ENCODE assay signal across 30 cellular contexts in the genomic region with DNA sequence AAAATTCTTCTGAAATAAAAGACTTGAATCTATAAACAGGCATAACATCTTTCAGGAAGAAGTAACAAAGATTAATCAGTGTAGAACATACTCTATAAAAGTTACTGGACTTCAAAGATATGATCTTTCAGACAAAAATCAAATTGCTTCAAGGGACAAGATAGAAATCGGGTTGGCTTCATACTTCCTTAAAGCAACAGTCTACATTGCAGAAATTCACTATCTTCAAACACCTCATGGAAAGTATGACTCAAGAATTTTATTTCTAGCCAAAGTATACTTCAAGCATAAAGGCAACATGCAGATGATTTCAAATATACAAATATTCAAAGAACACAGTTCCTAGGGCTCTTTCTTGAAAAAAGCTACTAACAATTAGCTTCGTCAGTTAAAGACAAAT.
A peak's percentile ranks its signal among the peaks of the same experiment; 100 is the strongest.
DNase-seq lines count a peak whose midpoint lies in the region; ATAC-seq, FAIRE-seq and TF ChIP-seq lines count a peak whose summit lies in the region.
"Had no signal": no experiment of that assay in that cellular context is flagged by ENCODE, and none has a peak within 500 bp of the region (broad histone marks: within the 10 kb centered on the region; RNA-seq: fewer than 3 reads in every experiment).

No MANE protein-coding gene starts in this region.

- no peak for ATAC-seq in activated CD8-positive, alpha-beta T cell treated with anti-CD3 and anti-CD28 coated beads, Interleukin-2, amount 10 ng/mL, durations not matched to agents 7 days and 5 days
- ATAC-seq: activated CD8-positive, alpha-beta memory T cell treated with anti-CD3 and anti-CD28 coated beads, Interleukin-2, amount 10 ng/mL, durations not matched to agents 7 days and 5 days; HepG2; psoas muscle; stimulated activated memory B cell treated with anti-CD40 and anti-IgM and Interleukin-4, amounts not matched to agents 10 μg/mL and 1 μg/mL and 100 μg/mL, for 72 hours; WTC11 had no signal

- CTCF ChIA-PET in activated CD8-positive, alpha-beta T cell treated with anti-CD3 and anti-CD28 coated beads, Interleukin-2, amount 10 ng/mL, durations not matched to agents 7 days and 5 days (lab: Charles Lee), result interaction anchor here (0.9 kb wide), 1 partner anchor 22 kb away, joined by 3 read pairs; no protein-coding TSS in a partner anchor

- H3K27me3 Mint-ChIP-seq in astrocyte (ENCODE audit: low read depth, unreplicated experiment) (no peaks in the 10 kb centered on the region), glutamatergic neuron (ENCODE audit: unreplicated experiment) (no peaks in the 10 kb centered on the region)
- H3K27me3 Mint-ChIP-seq in activated CD8-positive, alpha-beta T cell treated with anti-CD3 and anti-CD28 coated beads, Interleukin-2, amount 10 ng/mL, durations not matched to agents 7 days and 5 days (ENCODE audit: low read depth), result peaks cover 10% of the 10 kb centered on the region

- H3K9me3 ChIP-seq in OCI-LY1 (ENCODE audit: low read length) (no peaks in the 10 kb centered on the region), astrocyte (ENCODE audit: insufficient read depth, low read depth, low read length) (no peaks in the 10 kb centered on the region), HAP-1 (no peaks in the 10 kb centered on the region)
- H3K9me3 ChIP-seq: esophagus squamous epithelium, psoas muscle, sigmoid colon had no signal

- in situ Hi-C loops in HAP-1 (cut with MboI; ENCODE audit: low sequenced_read_pairs), result no loop called here

- H3K4me3 Mint-ChIP-seq in astrocyte (ENCODE audit: unreplicated experiment), result no peak overlapping the region
- H3K4me3 Mint-ChIP-seq in glutamatergic neuron (ENCODE audit: unreplicated experiment), result no peak overlapping the region
- no peak overlapping the region for H3K4me3 Mint-ChIP-seq in activated CD8-positive, alpha-beta T cell treated with anti-CD3 and anti-CD28 coated beads, Interleukin-2, amount 10 ng/mL, durations not matched to agents 7 days and 5 days
- H3K4me3 Mint-ChIP-seq: activated CD4-positive, alpha-beta T cell treated with anti-CD3 and anti-CD28 coated beads, Interleukin-2, amount 10 ng/mL, durations not matched to agents 7 days and 5 days; activated CD8-positive, alpha-beta memory T cell treated with anti-CD3 and anti-CD28 coated beads, Interleukin-2, amount 10 ng/mL, durations not matched to agents 7 days and 5 days; activated naive CD4-positive, alpha-beta T cell treated with anti-CD3 and anti-CD28 coated beads for 36 hours; CD14-positive monocyte; endodermal cell; stimulated activated memory B cell treated with anti-CD40 and anti-IgM and Interleukin-4, amounts not matched to agents 10 μg/mL and 1 μg/mL and 100 μg/mL, for 72 hours; WTC11 had no signal

- POLR2A ChIA-PET in activated CD8-positive, alpha-beta T cell treated with anti-CD3 and anti-CD28 coated beads, Interleukin-2, amount 10 ng/mL, durations not matched to agents 7 days and 5 days (lab: Charles Lee), result no interaction called here

- H3K27ac ChIP-seq in OCI-LY1 (ENCODE audit: low read depth, low read length, poor library complexity, severe bottlenecking), result no peak overlapping the region
- no peak overlapping the region for H3K27ac ChIP-seq in astrocyte (ENCODE audit: low read depth, low read length)
- H3K27ac ChIP-seq: cardiac muscle cell, esophagus squamous epithelium, psoas muscle, sigmoid colon, SK-N-MC had no signal

- H3K27ac Mint-ChIP-seq in astrocyte (ENCODE audit: unreplicated experiment) (no peak overlapping the region), glutamatergic neuron (ENCODE audit: unreplicated experiment) (no peak overlapping the region)
- H3K27ac Mint-ChIP-seq in activated CD8-positive, alpha-beta T cell treated with anti-CD3 and anti-CD28 coated beads, Interleukin-2, amount 10 ng/mL, durations not matched to agents 7 days and 5 days, result no peak overlapping the region
- H3K27ac Mint-ChIP-seq: activated CD4-positive, alpha-beta T cell treated with anti-CD3 and anti-CD28 coated beads, Interleukin-2, amount 10 ng/mL, durations not matched to agents 7 days and 5 days; activated CD8-positive, alpha-beta memory T cell treated with anti-CD3 and anti-CD28 coated beads, Interleukin-2, amount 10 ng/mL, durations not matched to agents 7 days and 5 days; activated naive CD4-positive, alpha-beta T cell treated with anti-CD3 and anti-CD28 coated beads for 36 hours; CD14-positive monocyte; endodermal cell; stimulated activated memory B cell treated with anti-CD40 and anti-IgM and Interleukin-4, amounts not matched to agents 10 μg/mL and 1 μg/mL and 100 μg/mL, for 72 hours had no signal

- DNase-seq in GF-D8 (lab: John Stamatoyannopoulos, UW) (peak; percentile 77), astrocyte (ENCODE audit: low read depth) (peak; percentile 46), fibroblast of pulmonary artery (ENCODE audit: low read depth) (peak; percentile 53), HAP-1 (ENCODE audit: low spot score in 2 of 2) (no peak), glutamatergic neuron (no peak)
- no peak for DNase-seq in activated naive CD4-positive, alpha-beta T cell treated with Interleukin-2 at 50 U/mL for 16 hours
- no peak for DNase-seq in activated CD8-positive, alpha-beta T cell treated with anti-CD3 and anti-CD28 coated beads, Interleukin-2, amount 10 ng/mL, durations not matched to agents 7 days and 5 days
- DNase-seq: activated CD4-positive, alpha-beta T cell treated with anti-CD3 and anti-CD28 coated beads, Interleukin-2, amount 10 ng/mL, durations not matched to agents 7 days and 5 days; activated CD8-positive, alpha-beta memory T cell treated with anti-CD3 and anti-CD28 coated beads, Interleukin-2, amount 10 ng/mL, durations not matched to agents 7 days and 5 days; activated naive CD4-positive, alpha-beta T cell treated with anti-CD3 and anti-CD28 coated beads for 36 hours; activated T-cell treated with anti-CD3 and anti-CD28 coated beads, Interleukin-2, amount 50 U/mL, for 48 hours; amygdala; cortex of kidney; endodermal cell; esophagus squamous epithelium; NCI-H1417; NCI-H2081 treated with DMSO at 0.1 percent for 48 hours; NCI-H82; psoas muscle; sigmoid colon; stimulated activated CD4-positive, alpha-beta T cell treated with anti-CD3 and anti-CD28 coated beads, Interleukin-4, amount 100 ng/mL, for 24 hours; T-helper 2 cell had no signal

- no peak overlapping the region for H3K9ac ChIP-seq in OCI-LY1 (ENCODE audit: low read length)
- no peak overlapping the region for H3K9ac ChIP-seq in astrocyte (ENCODE audit: low read length)

- no peaks in the 10 kb centered on the region for H3K4me1 ChIP-seq in OCI-LY1 (ENCODE audit: insufficient read depth, low read length, severe bottlenecking)
- H3K4me1 ChIP-seq in astrocyte (ENCODE audit: insufficient read depth, low read length), result no peaks in the 10 kb centered on the region
- no peaks in the 10 kb centered on the region for H3K4me1 ChIP-seq in HAP-1
- H3K4me1 ChIP-seq: esophagus squamous epithelium, psoas muscle, sigmoid colon had no signal

- H2AFZ ChIP-seq in OCI-LY1 (ENCODE audit: low read length) (peak overlapping the region; percentile 58; the same call in 1 of the 2 replicates), astrocyte (ENCODE audit: low read depth, low read length) (no peak overlapping the region)

- no peaks in the 10 kb centered on the region for H4K20me1 ChIP-seq in OCI-LY1 (ENCODE audit: insufficient read depth, low read length)
- no peaks in the 10 kb centered on the region for H4K20me1 ChIP-seq in astrocyte (ENCODE audit: insufficient read depth, low read length)

- H3K4me1 Mint-ChIP-seq in astrocyte (ENCODE audit: low read depth, unreplicated experiment), result no peaks in the 10 kb centered on the region
- H3K4me1 Mint-ChIP-seq in glutamatergic neuron (ENCODE audit: low read depth, unreplicated experiment), result no peaks in the 10 kb centered on the region
- no peaks in the 10 kb centered on the region for H3K4me1 Mint-ChIP-seq in activated CD8-positive, alpha-beta T cell treated with anti-CD3 and anti-CD28 coated beads, Interleukin-2, amount 10 ng/mL, durations not matched to agents 7 days and 5 days (ENCODE audit: low read depth)
- H3K4me1 Mint-ChIP-seq: activated CD4-positive, alpha-beta T cell treated with anti-CD3 and anti-CD28 coated beads, Interleukin-2, amount 10 ng/mL, durations not matched to agents 7 days and 5 days; activated CD8-positive, alpha-beta memory T cell treated with anti-CD3 and anti-CD28 coated beads, Interleukin-2, amount 10 ng/mL, durations not matched to agents 7 days and 5 days; CD14-positive monocyte; endodermal cell; stimulated activated memory B cell treated with anti-CD40 and anti-IgM and Interleukin-4, amounts not matched to agents 10 μg/mL and 1 μg/mL and 100 μg/mL, for 72 hours had no signal

- no peaks in the 10 kb centered on the region for H3F3A ChIP-seq in OCI-LY1 (ENCODE audit: insufficient read depth, low read length)

- H3K36me3 Mint-ChIP-seq in astrocyte (ENCODE audit: low read depth, unreplicated experiment) (no peaks in the 10 kb centered on the region), glutamatergic neuron (ENCODE audit: unreplicated experiment) (no peaks in the 10 kb centered on the region)
- no peaks in the 10 kb centered on the region for H3K36me3 Mint-ChIP-seq in activated CD8-positive, alpha-beta T cell treated with anti-CD3 and anti-CD28 coated beads, Interleukin-2, amount 10 ng/mL, durations not matched to agents 7 days and 5 days (ENCODE audit: low read depth)
- H3K36me3 Mint-ChIP-seq: activated CD8-positive, alpha-beta memory T cell treated with anti-CD3 and anti-CD28 coated beads, Interleukin-2, amount 10 ng/mL, durations not matched to agents 7 days and 5 days; CD14-positive monocyte; stimulated activated memory B cell treated with anti-CD40 and anti-IgM and Interleukin-4, amounts not matched to agents 10 μg/mL and 1 μg/mL and 100 μg/mL, for 72 hours; WTC11 had no signal

- no peaks in the 10 kb centered on the region for H3K79me2 ChIP-seq in OCI-LY1 (ENCODE audit: insufficient read depth, low read length)
- no peaks in the 10 kb centered on the region for H3K79me2 ChIP-seq in astrocyte (ENCODE audit: insufficient read depth, low read length)

- TF ChIP-seq CTCF in OCI-LY1 (IDR thresholded peaks at IDR 0.05; ENCODE audit: low read length), result no peak
- no peak for TF ChIP-seq CTCF in astrocyte (IDR thresholded peaks at IDR 0.05; ENCODE audit: insufficient read depth, low read depth, low read length)
- no peak for TF ChIP-seq CTCF in fibroblast of pulmonary artery (IDR thresholded peaks at IDR 0.05; ENCODE audit: low read length, missing control alignments)
- TF ChIP-seq CTCF in glutamatergic neuron (IDR thresholded peaks at IDR 0.05; ENCODE audit: partially characterized antibody, unreplicated experiment), result no peak

- H3K36me3 ChIP-seq in OCI-LY1 (ENCODE audit: insufficient read depth, low read length), result no peaks in the 10 kb centered on the region
- H3K36me3 ChIP-seq in astrocyte (ENCODE audit: insufficient read depth, low read length), result no peaks in the 10 kb centered on the region
- no peaks in the 10 kb centered on the region for H3K36me3 ChIP-seq in HAP-1 (replicated peaks)
- H3K36me3 ChIP-seq: cardiac muscle cell, esophagus squamous epithelium, sigmoid colon had no signal

- H3K4me2 ChIP-seq in OCI-LY1 (ENCODE audit: low read length) (no peak overlapping the region), astrocyte (ENCODE audit: low read length) (no peak overlapping the region)

- H3K4me3 ChIP-seq in OCI-LY1 (ENCODE audit: low read depth, low read length, poor library complexity, severe bottlenecking) (no peak overlapping the region), astrocyte (ENCODE audit: insufficient read depth, low read depth, low read length) (no peak overlapping the region), fibroblast of pulmonary artery (replicated peaks; ENCODE audit: low read depth, low read length) (no peak overlapping the region), HAP-1 (no peak overlapping the region)
- H3K4me3 ChIP-seq: cardiac muscle cell, esophagus squamous epithelium, psoas muscle, sigmoid colon, SK-N-MC had no signal

- no peaks in the 10 kb centered on the region for H3K9me2 ChIP-seq in OCI-LY1 (ENCODE audit: low read depth, low read length)

- H3K9me3 Mint-ChIP-seq in astrocyte (ENCODE audit: unreplicated experiment) (no peaks in the 10 kb centered on the region), glutamatergic neuron (ENCODE audit: unreplicated experiment) (no peaks in the 10 kb centered on the region)
- no peaks in the 10 kb centered on the region for H3K9me3 Mint-ChIP-seq in activated CD8-positive, alpha-beta T cell treated with anti-CD3 and anti-CD28 coated beads, Interleukin-2, amount 10 ng/mL, durations not matched to agents 7 days and 5 days (ENCODE audit: insufficient read depth)
- H3K9me3 Mint-ChIP-seq: activated CD4-positive, alpha-beta T cell treated with anti-CD3 and anti-CD28 coated beads, Interleukin-2, amount 10 ng/mL, durations not matched to agents 7 days and 5 days; activated naive CD4-positive, alpha-beta T cell treated with anti-CD3 and anti-CD28 coated beads for 36 hours; endodermal cell; stimulated activated memory B cell treated with anti-CD40 and anti-IgM and Interleukin-4, amounts not matched to agents 10 μg/mL and 1 μg/mL and 100 μg/mL, for 72 hours had no signal

- FAIRE-seq in astrocyte (lab: Jason Lieb, UNC), result no peak
- FAIRE-seq: HepG2, keratinocyte had no signal

- H3K27me3 ChIP-seq in OCI-LY1 (ENCODE audit: insufficient read depth, low read length) (no peaks in the 10 kb centered on the region), astrocyte (ENCODE audit: insufficient read depth, low read length) (no peaks in the 10 kb centered on the region), HAP-1 (ENCODE audit: low read depth) (no peaks in the 10 kb centered on the region)
- H3K27me3 ChIP-seq: cardiac muscle cell, esophagus squamous epithelium, sigmoid colon had no signal

Comparison
In these comparisons a context has a peak if more than half of its experiments do, and no peak if none do; other contexts are left out.
1. DNase-seq: peak in GF-D8 (single experiment), astrocyte (single experiment) and fibroblast of pulmonary artery (single experiment); none in activated naive CD4-positive, alpha-beta T cell treated with Interleukin-2 at 50 U/mL for 16 hours (single experiment), HAP-1 (0 of 2), glutamatergic neuron (single experiment) and activated CD8-positive, alpha-beta T cell treated with anti-CD3 and anti-CD28 coated beads, Interleukin-2, amount 10 ng/mL, durations not matched to agents 7 days and 5 days (single experiment).